In genomic region chr3:190585771-190586630, GRCh38 we compare ENCODE assay signal across 7 cellular contexts.
A peak's percentile ranks its signal among the peaks of the same experiment; 100 is the strongest.
DNase-seq lines count a peak whose midpoint lies in the region; ATAC-seq and TF ChIP-seq lines count a peak whose summit lies in the region.

No MANE protein-coding gene starts in this region.

- TF ChIP-seq RAD21 in Ishikawa (IDR thresholded peaks at IDR 0.05; ENCODE audit: low read depth) = no peak

- peak; percentile 8 for ATAC-seq in GM21447 (IDR thresholded peaks at IDR 0.05; ENCODE audit: unreplicated experiment)
- no peak for ATAC-seq in HG02852 (IDR thresholded peaks at IDR 0.05; ENCODE audit: unreplicated experiment)

- TF ChIP-seq EP300 in Ishikawa (IDR thresholded peaks at IDR 0.05; ENCODE audit: borderline replicate concordance) = peak; percentile 49; the same call in 1 of the 2 replicates

- DNase-seq in activated CD4-positive, alpha-beta T cell treated with anti-CD3 and anti-CD28 coated beads, Interleukin-2, amount 50 U/mL, for 4 hours = peak; percentile 31 to 53
- peak; percentile 88 for DNase-seq in foreskin melanocyte
- DNase-seq in stimulated activated CD4-positive, alpha-beta T cell treated with anti-CD3 and anti-CD28 coated beads, Interleukin-15, amount 100 ng/mL, for 48 hours (ENCODE audit: low read depth in 2 of 2) = peak; percentile 47 to 57
- DNase-seq in SKM-1 treated with dmso at 0.1 percent for 144 hours (lab: John Stamatoyannopoulos, UW; ENCODE audit: unreplicated experiment) = no peak

TF ChIP-seq in Ishikawa, 13 proteins besides CTCF, POLR2A, EP300 and RAD21:
- TF ChIP-seq REST (IDR thresholded peaks at IDR 0.05; ENCODE audit: low read depth) = no peak
- TF ChIP-seq TAF1 (IDR thresholded peaks at IDR 0.05; ENCODE audit: low read depth) = no peak
- TF ChIP-seq TEAD4 (IDR thresholded peaks at IDR 0.05) = peak; percentile 85
- TF ChIP-seq MAX (IDR thresholded peaks at IDR 0.05) = no peak
- peak; percentile 33; the same call in 1 of the 2 replicates for TF ChIP-seq CEBPB (IDR thresholded peaks at IDR 0.05)
- no peak for TF ChIP-seq FOXM1 (IDR thresholded peaks at IDR 0.05; ENCODE audit: borderline replicate concordance, low read depth)
- TF ChIP-seq CREB1 (IDR thresholded peaks at IDR 0.05; ENCODE audit: low read depth) = peak; percentile 76
- TF ChIP-seq ZBTB7A (IDR thresholded peaks at IDR 0.05; ENCODE audit: low read depth) = no peak
- TF ChIP-seq EGR1 (IDR thresholded peaks at IDR 0.05) = no peak
- TF ChIP-seq YY1 (IDR thresholded peaks at IDR 0.05; ENCODE audit: low read depth) = peak; percentile 45; the same call in 1 of the 2 replicates
- no peak for TF ChIP-seq TCF12 (IDR thresholded peaks at IDR 0.05; ENCODE audit: low read depth)
- no peak for TF ChIP-seq NFIC (IDR thresholded peaks at IDR 0.05)
- TF ChIP-seq USF1 (IDR thresholded peaks at IDR 0.05) = no peak
